In genomic region chr10:132452216-132452650, GRCh38 we compare ENCODE assay signal across 9 cellular contexts. TPM values are rescaled to one million over a fixed set of nuclear protein-coding genes. Genes with fewer than 3 reads are reported as not detected.
DNase-seq lines count a peak whose midpoint lies in the region; FAIRE-seq and TF ChIP-seq lines count a peak whose summit lies in the region.
"Had no signal": no experiment of that assay in that cellular context is flagged by ENCODE, and none has a peak within 500 bp of the region (broad histone marks: within the 10 kb centered on the region; RNA-seq: fewer than 3 reads in every experiment).

No MANE protein-coding gene starts in this region.

- peaks cover 47% of the 10 kb centered on the region for H3K4me1 ChIP-seq in Loucy (ENCODE audit: insufficient read depth, low read length, poor library complexity, severe bottlenecking)

- H3K4me2 ChIP-seq in Loucy (ENCODE audit: low read depth, low read length, poor library complexity, severe bottlenecking), result peak overlapping the region; percentile 72

- TF ChIP-seq POLR2A in GM12892 (IDR thresholded peaks at IDR 0.05; ENCODE audit: low read depth, low read length), result no peak

- H3K36me3 ChIP-seq in Loucy (ENCODE audit: insufficient read depth, low read length), result no peaks in the 10 kb centered on the region

- TF ChIP-seq CTCF in C4-2B (conservative IDR thresholded peaks at IDR 0.05) (no peak), Loucy (conservative IDR thresholded peaks at IDR 0.05; ENCODE audit: low read length) (peak; percentile 57), chondrocyte (IDR thresholded peaks at IDR 0.05) (peak; percentile 50), osteocyte (IDR thresholded peaks at IDR 0.05) (peak; percentile 29)

- H3K4me3 ChIP-seq in Loucy (ENCODE audit: low read length, poor library complexity, severe bottlenecking), result peak overlapping the region; percentile 54

- H3K27ac Mint-ChIP-seq in chondrocyte (ENCODE audit: unreplicated experiment) (no peak overlapping the region), osteocyte (ENCODE audit: unreplicated experiment) (no peak overlapping the region)

- no peaks in the 10 kb centered on the region for H3K9me3 ChIP-seq in Loucy (ENCODE audit: insufficient read depth, low read depth, low read length)

- no peak for FAIRE-seq in GM12892 (lab: Jason Lieb, UNC)

- no peaks in the 10 kb centered on the region for H3K79me2 ChIP-seq in Loucy (ENCODE audit: insufficient read depth, low read length)

- H3K4me1 Mint-ChIP-seq in chondrocyte (ENCODE audit: low read depth) (peaks cover 11% of the 10 kb centered on the region), osteocyte (ENCODE audit: unreplicated experiment) (peaks cover 16% of the 10 kb centered on the region)

- H3K36me3 Mint-ChIP-seq in chondrocyte (ENCODE audit: low read depth) (no peaks in the 10 kb centered on the region), osteocyte (ENCODE audit: unreplicated experiment) (no peaks in the 10 kb centered on the region)

- no peaks in the 10 kb centered on the region for H3K9me3 Mint-ChIP-seq in chondrocyte (ENCODE audit: low read depth)
- no peaks in the 10 kb centered on the region for H3K9me3 Mint-ChIP-seq in osteocyte (ENCODE audit: unreplicated experiment)

- no peaks in the 10 kb centered on the region for H4K20me1 ChIP-seq in Loucy (ENCODE audit: insufficient read depth, low read length, poor library complexity, severe bottlenecking)

- peak overlapping the region; percentile 42 for H3K9ac ChIP-seq in Loucy (ENCODE audit: low read depth, low read length, poor library complexity, severe bottlenecking)

- H3F3A ChIP-seq in Loucy (ENCODE audit: low read depth), result peaks cover 10% of the 10 kb centered on the region; the same call in 1 of the 2 replicates

- H3K9me2 ChIP-seq in Loucy (replicated peaks; ENCODE audit: low read depth, low read length), result no peaks in the 10 kb centered on the region

- H3K27me3 Mint-ChIP-seq in chondrocyte (ENCODE audit: low read depth) (no peaks in the 10 kb centered on the region), osteocyte (ENCODE audit: unreplicated experiment) (peaks cover 3% of the 10 kb centered on the region)

- no peaks in the 10 kb centered on the region for H3K27me3 ChIP-seq in Loucy (ENCODE audit: insufficient read depth, low read length, poor library complexity, severe bottlenecking)

- no peak overlapping the region for H2AFZ ChIP-seq in Loucy (ENCODE audit: low read length)

- no peak overlapping the region for H3K4me3 Mint-ChIP-seq in chondrocyte (ENCODE audit: unreplicated experiment)
- H3K4me3 Mint-ChIP-seq in osteocyte (ENCODE audit: unreplicated experiment), result no peak overlapping the region

- DNase-seq in chondrocyte (ENCODE audit: low spot score), result peak; percentile 88
- no peak for DNase-seq in osteocyte (ENCODE audit: extremely low spot score, unreplicated experiment)
- no peak for DNase-seq in Kasumi-1 (lab: John Stamatoyannopoulos, UW)
- DNase-seq in NCI-H345 (lab: John Stamatoyannopoulos, UW), result no peak
- DNase-seq in dedifferentiated amniotic fluid mesenchymal stem cell (ENCODE audit: extremely low spot score), result no peak
- DNase-seq in GM12892 (ENCODE audit: insufficient read length), result no peak
- DNase-seq: activated CD4-positive, CD25-positive, alpha-beta regulatory T cell treated with anti-CD3 and anti-CD28 coated beads, Interleukin-2, amount 50 U/mL, for 72 hours had no signal

- H3K27ac ChIP-seq in C4-2B, result peak overlapping the region; percentile 31

RNA-seq across cellular contexts. Expression of gene PWWP2B, which starts 55.2 kb away (rescaled TPM):
- total RNA-seq in chondrocyte (9.9 to 13.9 TPM (median 13.2 TPM) in 3 replicates), osteocyte (12.9 and 14.6 TPM in 2 replicates)
- not detected for polyA plus RNA-seq in GM12892 (2012; ENCODE audit: missing spikeins)
